ENCODE assay signal across 1 cellular context in genomic region chr1:91042372-91042771, GRCh38.
A peak's percentile ranks its signal among the peaks of the same experiment; 100 is the strongest.
TF ChIP-seq lines count a peak whose summit lies in the region.
"Not testable (repeated sequence)": the region's sequence is repeated elsewhere in the genome, so short reads cannot be mapped to it uniquely, and the experiment has no call there.

No MANE protein-coding gene starts in this region.

- H3K9me3 ChIP-seq in HEK293 (ENCODE audit: control insufficient read depth, insufficient read depth, low read depth, low read length), result not testable (repeated sequence)

- H3K4me1 ChIP-seq in HEK293 (ENCODE audit: control insufficient read depth, insufficient read depth, low read length), result not testable (repeated sequence)

- TF ChIP-seq CTCF in HEK293 (tag by site-specific recombination; IDR thresholded peaks at IDR 0.05), result not testable (repeated sequence)

- not testable (repeated sequence) for H3K4me3 ChIP-seq in HEK293 (ENCODE audit: low read depth, low read length)

- CTCF ChIA-PET in HEK293 (lab: Yijun Ruan, JAX), result interaction anchor here (0.7 kb wide), 1 partner anchor 16 kb away, joined by 3 read pairs; no protein-coding TSS in a partner anchor

- POLR2A ChIA-PET in HEK293 (lab: Yijun Ruan, JAX), result not testable (repeated sequence)

- H3K27ac ChIP-seq in HEK293 (ENCODE audit: extremely low read depth, low read depth, low read length), result not testable (repeated sequence)

- H3K36me3 ChIP-seq in HEK293 (ENCODE audit: control insufficient read depth in 2 of 2, insufficient read depth in 1 of 2, low read length in 2 of 2), result not testable (repeated sequence)

TF ChIP-seq in HEK293, 187 proteins besides CTCF, POLR2A, EP300 and RAD21:
- peak; percentile 91 for TF ChIP-seq ZNF302 (tag by site-specific recombination; IDR thresholded peaks at IDR 0.05; ENCODE audit: low read depth)
